Comparison of ENCODE assay signal across 8 cellular contexts in the genomic region with DNA sequence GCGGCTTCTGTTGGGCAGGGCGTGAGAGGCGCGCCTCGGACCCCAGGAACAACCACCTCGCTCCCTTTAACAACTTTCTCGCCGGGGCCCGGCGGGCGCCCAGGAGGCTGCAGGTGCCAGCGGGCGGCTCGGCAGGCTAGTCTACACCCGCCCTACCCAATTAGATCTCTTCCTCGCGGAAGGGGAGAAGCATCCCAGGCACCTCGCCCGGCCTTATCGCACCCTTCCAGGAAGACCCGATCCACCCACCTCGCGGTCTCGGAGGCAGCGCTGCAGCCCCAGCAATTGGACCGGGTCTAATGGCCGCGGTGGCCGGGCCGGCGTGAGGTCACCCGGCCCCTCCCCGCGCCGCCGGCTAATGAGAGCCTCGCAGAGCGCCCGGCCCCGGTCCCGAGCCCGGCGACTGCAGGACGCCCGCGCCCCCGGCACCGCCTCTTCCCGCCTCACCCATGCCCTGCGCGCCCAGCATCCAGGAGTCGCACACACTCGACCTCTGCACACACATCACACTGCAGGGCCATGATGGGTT. TPM values are rescaled to one million over a fixed set of nuclear protein-coding genes. Genes with fewer than 3 reads are reported as not detected.
DNase-seq lines count a peak whose midpoint lies in the region; ATAC-seq and TF ChIP-seq lines count a peak whose summit lies in the region.

TSS of gene PLAAT3 (minus strand) at position 298 of the 529 bp plus-strand sequence. CDS start 419 bp downstream, outside the sequence.

- H2AFZ ChIP-seq in ACC112 (ENCODE audit: low read length, unreplicated experiment): peak within 1 kb of the TSS; percentile 84

- TF ChIP-seq CTCF in epithelial cell of esophagus (IDR thresholded peaks at IDR 0.05; ENCODE audit: insufficient read depth, low read depth, low read length, missing control alignments): no peak

- DNase-seq in NCI-H1105 treated with DMSO at 0.1 percent for 48 hours (lab: John Stamatoyannopoulos, UW) (peak; percentile 62), epithelial cell of esophagus (ENCODE audit: low read depth) (peak; percentile 32), mesenteric fat pad (ENCODE audit: low spot score) (peak; percentile 94)
- peak; percentile 66 for DNase-seq in activated CD8-positive, alpha-beta memory T cell treated with anti-CD3 and anti-CD28 coated beads, Interleukin-2, amount 10 ng/mL, durations not matched to agents 7 days and 5 days
- peak; percentile 52 for DNase-seq in stimulated activated naive CD8-positive, alpha-beta T cell treated with anti-CD3 and anti-CD28 coated beads, Interleukin-15, Interleukin-2, amounts not matched to agents 100 U/mL and 50 U/mL, for 24 hours

- no peaks in the 10 kb centered on the region for H3K27me3 ChIP-seq in ACC112 (ENCODE audit: insufficient read depth, low read length)

- CTCF ChIA-PET in activated CD8-positive, alpha-beta memory T cell treated with anti-CD3 and anti-CD28 coated beads, Interleukin-2, amount 10 ng/mL, durations not matched to agents 7 days and 5 days (lab: Charles Lee): interaction anchor here (1.0 to 1.2 kb wide), 2 partner anchors 24 to 134 kb away, joined by 3 to 6 read pairs; no protein-coding TSS in a partner anchor

- no peaks in the 10 kb centered on the region for H3K36me3 Mint-ChIP-seq in activated CD8-positive, alpha-beta memory T cell treated with anti-CD3 and anti-CD28 coated beads, Interleukin-2, amount 10 ng/mL, durations not matched to agents 7 days and 5 days

- no peak within 1 kb of the TSS for H3K27ac ChIP-seq in ACC112 (ENCODE audit: low read depth, low read length)

- H3K9me3 Mint-ChIP-seq in activated CD8-positive, alpha-beta memory T cell treated with anti-CD3 and anti-CD28 coated beads, Interleukin-2, amount 10 ng/mL, durations not matched to agents 7 days and 5 days (ENCODE audit: low read depth): no peaks in the 10 kb centered on the region

- H3K4me3 ChIP-seq in ACC112 (ENCODE audit: low read depth, low read length): peak within 1 kb of the TSS; percentile 87
- peak within 1 kb of the TSS; percentile 43 for H3K4me3 ChIP-seq in epithelial cell of esophagus (ENCODE audit: low read length)

- no peaks in the 10 kb centered on the region for H3K27me3 Mint-ChIP-seq in activated CD8-positive, alpha-beta memory T cell treated with anti-CD3 and anti-CD28 coated beads, Interleukin-2, amount 10 ng/mL, durations not matched to agents 7 days and 5 days

- no peaks in the 10 kb centered on the region for H3K36me3 ChIP-seq in ACC112 (ENCODE audit: insufficient read depth, low read length)

- H3K4me1 ChIP-seq in ACC112 (ENCODE audit: control insufficient read depth, insufficient read depth, low read length, unreplicated experiment): peaks cover 34% of the 10 kb centered on the region

- ATAC-seq in GM18511 (IDR thresholded peaks at IDR 0.05; ENCODE audit: unreplicated experiment) (peak; percentile 40), GM18870 (IDR thresholded peaks at IDR 0.05; ENCODE audit: unreplicated experiment) (no peak)
- ATAC-seq in activated CD8-positive, alpha-beta memory T cell treated with anti-CD3 and anti-CD28 coated beads, Interleukin-2, amount 10 ng/mL, durations not matched to agents 7 days and 5 days: peak; percentile 81
- peak; percentile 76 for ATAC-seq in stimulated activated naive CD8-positive, alpha-beta T cell treated with anti-CD3 and anti-CD28 coated beads, Interleukin-15, Interleukin-2, amounts not matched to agents 100 U/mL and 50 U/mL, for 24 hours

- peak within 1 kb of the TSS; percentile 81 for H3K4me3 Mint-ChIP-seq in activated CD8-positive, alpha-beta memory T cell treated with anti-CD3 and anti-CD28 coated beads, Interleukin-2, amount 10 ng/mL, durations not matched to agents 7 days and 5 days

- H3K27ac Mint-ChIP-seq in activated CD8-positive, alpha-beta memory T cell treated with anti-CD3 and anti-CD28 coated beads, Interleukin-2, amount 10 ng/mL, durations not matched to agents 7 days and 5 days: peak within 1 kb of the TSS; percentile 78

- peaks cover 18% of the 10 kb centered on the region for H3K4me1 Mint-ChIP-seq in activated CD8-positive, alpha-beta memory T cell treated with anti-CD3 and anti-CD28 coated beads, Interleukin-2, amount 10 ng/mL, durations not matched to agents 7 days and 5 days

- H3K79me2 ChIP-seq in ACC112 (ENCODE audit: control insufficient read depth, insufficient read depth, low read length, unreplicated experiment): peaks cover 14% of the 10 kb centered on the region

RNA-seq across cellular contexts. Expression of gene PLAAT3, which starts in this region (rescaled TPM):
- 10 to 100 TPM; 21.7 to 25.5 TPM for total RNA-seq in activated CD8-positive, alpha-beta memory T cell treated with anti-CD3 and anti-CD28 coated beads, Interleukin-2, amount 10 ng/mL, durations not matched to agents 7 days and 5 days
- 399 TPM for total RNA-seq in mesenteric fat pad

Comparison
In these comparisons a context has a peak if more than half of its experiments do, and no peak if none do; other contexts are left out.
1. RNA of gene PLAAT3 (total RNA-seq): 399 TPM in mesenteric fat pad (single experiment); 21.7 to 25.5 TPM in activated CD8-positive, alpha-beta memory T cell treated with anti-CD3 and anti-CD28 coated beads, Interleukin-2, amount 10 ng/mL, durations not matched to agents 7 days and 5 days; every median in the first group is over 10 times any median in the second.
2. DNase-seq: peak in every context shown above with its lines; median percentile 94 in mesenteric fat pad; 66 in activated CD8-positive, alpha-beta memory T cell treated with anti-CD3 and anti-CD28 coated beads, Interleukin-2, amount 10 ng/mL, durations not matched to agents 7 days and 5 days; 62 in NCI-H1105 treated with DMSO at 0.1 percent for 48 hours; 52 in stimulated activated naive CD8-positive, alpha-beta T cell treated with anti-CD3 and anti-CD28 coated beads, Interleukin-15, Interleukin-2, amounts not matched to agents 100 U/mL and 50 U/mL, for 24 hours; 32 in epithelial cell of esophagus.